Comparison of ENCODE assay signal across 12 cellular contexts in the genomic region with DNA sequence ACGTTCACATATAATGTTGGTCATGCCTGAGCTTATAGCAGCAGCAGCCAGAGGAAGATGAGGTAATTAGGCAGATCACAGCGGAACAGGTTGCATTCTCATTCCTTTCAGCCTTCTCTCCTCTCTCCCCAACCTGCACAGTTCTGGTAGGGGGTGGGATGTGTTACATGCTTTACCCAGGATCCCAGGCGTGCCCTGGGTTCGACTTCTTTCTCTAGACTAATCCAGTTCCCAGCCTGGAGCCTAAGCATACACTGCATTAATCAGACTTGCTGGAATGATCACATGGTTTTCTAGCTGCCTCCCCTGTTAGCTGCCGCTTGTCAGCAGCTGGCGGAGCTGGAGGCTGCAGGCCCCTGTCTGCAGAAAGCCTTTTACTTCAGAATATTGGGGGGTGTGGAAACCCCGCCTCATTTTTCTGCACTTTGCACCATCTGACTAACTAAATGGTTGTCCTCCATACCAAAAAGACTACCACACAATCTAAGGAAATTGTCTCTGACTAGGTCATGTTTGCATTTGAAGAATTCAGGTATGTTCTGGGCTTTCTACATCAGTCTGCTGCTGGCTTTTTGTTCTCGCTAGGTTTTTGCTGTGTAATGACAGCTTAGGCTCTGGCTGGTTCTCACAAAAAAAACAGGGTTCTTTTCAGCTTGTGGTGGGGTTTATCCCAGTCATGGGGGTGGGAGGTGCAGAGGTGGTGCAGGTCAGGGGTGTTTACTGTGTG. TPM values are rescaled to one million over a fixed set of nuclear protein-coding genes. Genes with fewer than 3 reads are reported as not detected.
DNase-seq lines count a peak whose midpoint lies in the region; ATAC-seq and TF ChIP-seq lines count a peak whose summit lies in the region.
"Had no signal": no experiment of that assay in that cellular context is flagged by ENCODE, and none has a peak within 500 bp of the region (broad histone marks: within the 10 kb centered on the region; RNA-seq: fewer than 3 reads in every experiment).

No MANE protein-coding gene starts in this region.

- H3K27ac ChIP-seq in uterus: peak overlapping the region in 1 of 2 donors; percentile 53
- H3K27ac ChIP-seq: VCaP had no signal

- no peaks in the 10 kb centered on the region for H3K36me3 ChIP-seq in uterus

- no peaks in the 10 kb centered on the region for H3K36me3 Mint-ChIP-seq in chondrocyte (ENCODE audit: low read depth)

- H3K4me3 ChIP-seq in retinal pigment epithelial cell (ENCODE audit: low read length): peak overlapping the region; percentile 43
- no peak overlapping the region for H3K4me3 ChIP-seq in uterus

- no peaks in the 10 kb centered on the region for H3K9me3 Mint-ChIP-seq in chondrocyte (ENCODE audit: low read depth)

- H3K4me3 Mint-ChIP-seq in chondrocyte (ENCODE audit: unreplicated experiment): peak overlapping the region; percentile 26

- ATAC-seq in HG03520 (IDR thresholded peaks at IDR 0.05; ENCODE audit: unreplicated experiment) (no peak), GM19328 (IDR thresholded peaks at IDR 0.05; ENCODE audit: unreplicated experiment) (no peak)

- H3K4me1 ChIP-seq in uterus: peaks cover 0 to 8% of the 10 kb centered on the region in 2 donors

- TF ChIP-seq POLR2A in uterus (IDR thresholded peaks at IDR 0.05): no peak

- H3K27me3 Mint-ChIP-seq in chondrocyte (ENCODE audit: low read depth): no peaks in the 10 kb centered on the region

- H3K27ac Mint-ChIP-seq in chondrocyte (ENCODE audit: unreplicated experiment): peak overlapping the region; percentile 79

- TF ChIP-seq CTCF in chondrocyte (IDR thresholded peaks at IDR 0.05) (no peak), retinal pigment epithelial cell (conservative IDR thresholded peaks at IDR 0.05; ENCODE audit: low read depth, low read length) (no peak), uterus (IDR thresholded peaks at IDR 0.05) (no peak)

- no peaks in the 10 kb centered on the region for H3K9me3 ChIP-seq in uterus

- DNase-seq in NCI-H1694 (lab: John Stamatoyannopoulos, UW) (peak; percentile 83), chondrocyte (ENCODE audit: low spot score) (no peak), kidney tubule cell (ENCODE audit: low spot score) (peak; percentile 28), retinal pigment epithelial cell (ENCODE audit: low read depth) (peak; percentile 68), uterus (no peak)
- DNase-seq in activated effector memory CD4-positive, alpha-beta T cell treated with anti-CD3 and anti-CD28 coated beads, Interleukin-2, amount 50 U/mL, for 16 hours: no peak
- DNase-seq: activated naive CD4-positive, alpha-beta T cell treated with Interleukin-2 at 50 U/mL for 16 hours; Kasumi-1; stimulated activated naive CD4-positive, alpha-beta T cell treated with Interleukin-2 at 50 U/mL for 16 hours had no signal

- intact Hi-C loops in uterus (cut with DNase I; ENCODE audit: low total_unique reads): no loop called here

- peaks cover 77% of the 10 kb centered on the region for H3K4me1 Mint-ChIP-seq in chondrocyte (ENCODE audit: low read depth)

- H3K27me3 ChIP-seq in uterus: no peaks in the 10 kb centered on the region

RNA-seq across cellular contexts. Expression of gene EVL, which starts 45.9 kb away (rescaled TPM):
- total RNA-seq in chondrocyte (98.9 to 112 TPM (median 104 TPM) in 3 replicates), uterus (100 to 1,000 TPM in 1 of 4 donors, 10 to 100 TPM in 3; 22.1 to 133 (median 67.5) TPM)

Comparison
In these comparisons a context has a peak if more than half of its experiments do, and no peak if none do; other contexts are left out.
1. DNase-seq: peak in NCI-H1694 (single experiment), kidney tubule cell (single experiment) and retinal pigment epithelial cell (single experiment); none in chondrocyte (single experiment), activated effector memory CD4-positive, alpha-beta T cell treated with anti-CD3 and anti-CD28 coated beads, Interleukin-2, amount 50 U/mL, for 16 hours (single experiment) and uterus (0 of 2).